ENCODE assay signal across 11 cellular contexts in genomic region chr2:230443540-230443939, GRCh38. TPM values are rescaled to one million over a fixed set of nuclear protein-coding genes. Genes with fewer than 3 reads are reported as not detected.
DNase-seq lines count a peak whose midpoint lies in the region; ATAC-seq and TF ChIP-seq lines count a peak whose summit lies in the region.
"Had no signal": no experiment of that assay in that cellular context is flagged by ENCODE, and none has a peak within 500 bp of the region (broad histone marks: within the 10 kb centered on the region; RNA-seq: fewer than 3 reads in every experiment).

No MANE protein-coding gene starts in this region.

- H3K4me3 Mint-ChIP-seq in activated B cell treated with CpG ODN at 0.5 μM for 24 hours: peak overlapping the region; percentile 54

- DNase-seq in A172 (ENCODE audit: low spot score) (peak; percentile 50), GM04503 (ENCODE audit: low read depth) (peak; percentile 38), activated B cell treated with CpG ODN at 0.5 μM for 24 hours (no peak), fibroblast of villous mesenchyme (ENCODE audit: low read depth) (peak; percentile 19), sciatic nerve (ENCODE audit: low spot score) (no peak), mesenteric fat pad (ENCODE audit: low spot score) (no peak), islet precursor cell (no peak)
- DNase-seq: C1 segment of cervical spinal cord; NCI-H69; stimulated activated CD4-positive, alpha-beta T cell treated with anti-CD3 and anti-CD28 coated beads, Interleukin-1b, Interleukin-23, amount 100 ng/mL, for 48 hours had no signal

- peak overlapping the region; percentile 93 for H3K27ac Mint-ChIP-seq in activated B cell treated with CpG ODN at 0.5 μM for 24 hours

- peaks cover 80% of the 10 kb centered on the region for H3K36me3 Mint-ChIP-seq in activated B cell treated with CpG ODN at 0.5 μM for 24 hours (ENCODE audit: low read depth)

- H3K27me3 Mint-ChIP-seq in activated B cell treated with CpG ODN at 0.5 μM for 24 hours: no peaks in the 10 kb centered on the region

- intact Hi-C loops in activated B cell treated with CpG ODN at 0.5 μM for 24 hours (cut with micrococcal nuclease) (no loop called here), sciatic nerve (cut with DNase I) (no loop called here)

- peaks cover 95% of the 10 kb centered on the region for H3K4me1 Mint-ChIP-seq in activated B cell treated with CpG ODN at 0.5 μM for 24 hours

- H3K9me3 Mint-ChIP-seq in activated B cell treated with CpG ODN at 0.5 μM for 24 hours: peaks cover 2% of the 10 kb centered on the region

- no peak overlapping the region for H3K4me3 ChIP-seq in fibroblast of villous mesenchyme (ENCODE audit: low read depth, low read length)

- ATAC-seq in activated B cell treated with CpG ODN at 0.5 μM for 24 hours (ENCODE audit: low read depth) (no peak), sciatic nerve (no peak), GM21528 (IDR thresholded peaks at IDR 0.05; ENCODE audit: low FRiP score, unreplicated experiment) (no peak)

- CTCF ChIA-PET in activated B cell treated with CpG ODN at 0.5 μM for 24 hours (lab: Charles Lee): no interaction called here

- TF ChIP-seq CTCF in activated B cell treated with CpG ODN at 0.5 μM for 24 hours (IDR thresholded peaks at IDR 0.05): no peak
- no peak for TF ChIP-seq CTCF in fibroblast of villous mesenchyme (IDR thresholded peaks at IDR 0.05; ENCODE audit: insufficient read depth, low read depth, low read length)

- POLR2A ChIA-PET in activated B cell treated with CpG ODN at 0.5 μM for 24 hours (lab: Charles Lee): no interaction called here

RNA-seq across cellular contexts. Expression of gene SP100, which starts 27.5 kb away (rescaled TPM):
- total RNA-seq in A172 (2014; rRNA removed; shearing (Covaris generic)): 60.7 and 66.5 TPM in 2 replicates
- total RNA-seq in activated B cell treated with CpG ODN at 0.5 μM for 24 hours (369 and 433 TPM in 2 replicates), fibroblast of villous mesenchyme (92.1 and 119 TPM in 2 replicates), sciatic nerve (126 TPM), mesenteric fat pad (121 TPM)

Comparison
In these comparisons a context has a peak if more than half of its experiments do, and no peak if none do; other contexts are left out.
1. DNase-seq: peak in A172 (single experiment), GM04503 (single experiment) and fibroblast of villous mesenchyme (single experiment); none in activated B cell treated with CpG ODN at 0.5 μM for 24 hours (single experiment), sciatic nerve (single experiment), mesenteric fat pad (single experiment) and islet precursor cell (single experiment).